Comparison of ENCODE assay signal across 10 cellular contexts in genomic region chr1:208405014-208405413, GRCh38.
"Had no signal": no experiment of that assay in that cellular context is flagged by ENCODE, and none has a peak within 500 bp of the region (broad histone marks: within the 10 kb centered on the region; RNA-seq: fewer than 3 reads in every experiment).

No MANE protein-coding gene starts in this region.

- H3K27ac ChIP-seq: HL-60 had no signal

- H3K4me3 ChIP-seq: GM23338, K562 had no signal

- H3K4me2 ChIP-seq: GM23338 had no signal

- H2AFZ ChIP-seq: GM23338 had no signal

- DNase-seq: H9, HCEC 1CT, HFFc6, IMR-90, KG1 had no signal

- FAIRE-seq: H1, H54, K562 had no signal

- ATAC-seq: GM23338, K562 had no signal
